19 cellular contexts compared by ENCODE assay signal in genomic region chr1:229819091-229819490, GRCh38.
"Had no signal": no experiment of that assay in that cellular context is flagged by ENCODE, and none has a peak within 500 bp of the region (broad histone marks: within the 10 kb centered on the region; RNA-seq: fewer than 3 reads in every experiment).

No MANE protein-coding gene starts in this region.

- H3K36me3 Mint-ChIP-seq: activated naive CD4-positive, alpha-beta T cell treated with anti-CD3 and anti-CD28 coated beads, Interleukin-2, amount 50 U/mL, for 24 hours had no signal

- H3K4me3 Mint-ChIP-seq: activated CD4-positive, alpha-beta T cell treated with anti-CD3 and anti-CD28 coated beads for 36 hours; activated naive CD4-positive, alpha-beta T cell treated with anti-CD3 and anti-CD28 coated beads, Interleukin-2, amount 50 U/mL, for 24 hours; naive thymus-derived CD8-positive, alpha-beta T cell; stimulated activated naive CD8-positive, alpha-beta T cell treated with anti-CD3 and anti-CD28 coated beads, Interleukin-15, amount 100 ng/mL, for 72 hours; T-helper 2 cell treated with Interferon-gamma antibody and Interleukin-4, amounts not matched to agents 5 μg/mL and 100 μg/mL, for 36 hours; WTC11 had no signal

- H3K4me2 ChIP-seq: smooth muscle cell had no signal

- H3K27ac ChIP-seq: ascending aorta, cardiac muscle cell, heart right ventricle, ovary, suprapubic skin, transverse colon, vagina had no signal

- H3K9me3 Mint-ChIP-seq: activated naive CD4-positive, alpha-beta T cell treated with anti-CD3 and anti-CD28 coated beads, Interleukin-2, amount 50 U/mL, for 24 hours; stimulated activated naive CD8-positive, alpha-beta T cell treated with anti-CD3 and anti-CD28 coated beads, Interleukin-15, amount 100 ng/mL, for 72 hours; T-helper 2 cell treated with Interferon-gamma antibody and Interleukin-4, amounts not matched to agents 5 μg/mL and 100 μg/mL, for 36 hours had no signal

- H3K4me1 Mint-ChIP-seq: activated CD4-positive, alpha-beta T cell treated with anti-CD3 and anti-CD28 coated beads for 36 hours; activated naive CD4-positive, alpha-beta T cell treated with anti-CD3 and anti-CD28 coated beads, Interleukin-2, amount 50 U/mL, for 24 hours; naive thymus-derived CD8-positive, alpha-beta T cell; stimulated activated naive CD8-positive, alpha-beta T cell treated with anti-CD3 and anti-CD28 coated beads, Interleukin-15, amount 100 ng/mL, for 72 hours had no signal

- H3K9me3 ChIP-seq: ascending aorta, heart right ventricle, ovary, suprapubic skin, transverse colon, vagina had no signal

- DNase-seq: activated CD4-positive, alpha-beta T cell treated with anti-CD3 and anti-CD28 coated beads for 36 hours; activated CD4-positive, alpha-beta T cell treated with anti-CD3 and anti-CD28 coated beads, Interleukin-2, amount 50 U/mL, for 48 hours; activated gamma-delta T cell; heart right ventricle; mesendoderm; naive thymus-derived CD8-positive, alpha-beta T cell; ovary; stimulated activated CD4-positive, alpha-beta T cell treated with anti-CD3 and anti-CD28 coated beads, Interleukin-4, amount 100 ng/mL, for 1 hour; stimulated activated naive CD8-positive, alpha-beta T cell treated with anti-CD3 and anti-CD28 coated beads, Interleukin-15, amount 100 ng/mL, for 72 hours; transverse colon had no signal

- H3K27ac Mint-ChIP-seq: activated CD4-positive, alpha-beta T cell treated with anti-CD3 and anti-CD28 coated beads for 36 hours; activated naive CD4-positive, alpha-beta T cell treated with anti-CD3 and anti-CD28 coated beads, Interleukin-2, amount 50 U/mL, for 24 hours; naive thymus-derived CD8-positive, alpha-beta T cell; stimulated activated naive CD8-positive, alpha-beta T cell treated with anti-CD3 and anti-CD28 coated beads, Interleukin-15, amount 100 ng/mL, for 72 hours; T-helper 2 cell treated with Interferon-gamma antibody and Interleukin-4, amounts not matched to agents 5 μg/mL and 100 μg/mL, for 36 hours; WTC11 had no signal

- H3K4me1 ChIP-seq: heart right ventricle, suprapubic skin, transverse colon had no signal

- H3K4me3 ChIP-seq: ascending aorta, cardiac muscle cell, heart right ventricle, ovary, smooth muscle cell, suprapubic skin, transverse colon, vagina had no signal

- ATAC-seq: activated CD4-positive, alpha-beta T cell treated with anti-CD3 and anti-CD28 coated beads for 36 hours; heart right ventricle; naive thymus-derived CD8-positive, alpha-beta T cell; sciatic nerve; stimulated activated naive CD8-positive, alpha-beta T cell treated with anti-CD3 and anti-CD28 coated beads, Interleukin-15, amount 100 ng/mL, for 72 hours; WTC11 had no signal

- H3K36me3 ChIP-seq: ascending aorta, cardiac muscle cell, heart right ventricle, ovary, suprapubic skin, transverse colon, vagina had no signal

- H3K27me3 ChIP-seq: ascending aorta, cardiac muscle cell, ovary, transverse colon, vagina had no signal
